Comparison of ENCODE assay signal across 14 cellular contexts in genomic region chr1:3551290-3551678, GRCh38.
"Had no signal": no experiment of that assay in that cellular context is flagged by ENCODE, and none has a peak within 500 bp of the region (broad histone marks: within the 10 kb centered on the region; RNA-seq: fewer than 3 reads in every experiment).

No MANE protein-coding gene starts in this region.

- H3K9me3 Mint-ChIP-seq: central memory CD8-positive, alpha-beta T cell; naive B cell; nephron had no signal

- H3K27me3 ChIP-seq: hepatocyte, transverse colon had no signal

- H3K36me3 ChIP-seq: esophagus squamous epithelium, transverse colon had no signal

- H3K27ac Mint-ChIP-seq: naive B cell, nephron had no signal

- H3K79me2 ChIP-seq: hepatocyte had no signal

- H3K9me3 ChIP-seq: esophagus squamous epithelium, transverse colon had no signal

- H2AFZ ChIP-seq: hepatocyte had no signal

- H3K36me3 Mint-ChIP-seq: naive B cell had no signal

- H3K27me3 Mint-ChIP-seq: central memory CD8-positive, alpha-beta T cell; naive B cell had no signal

- H3K4me3 ChIP-seq: esophagus squamous epithelium, hepatocyte, lung, smooth muscle cell, transverse colon had no signal

- DNase-seq: esophagus squamous epithelium; foreskin keratinocyte; left colon; left ventricle myocardium superior; mesenchymal stem cell; naive B cell; stimulated activated CD4-positive, alpha-beta T cell treated with anti-CD3 and anti-CD28 coated beads, Interleukin-2, amount 100 ng/mL, for 48 hours; stimulated activated naive CD8-positive, alpha-beta T cell treated with anti-CD3 and anti-CD28 coated beads, Interleukin-15, Interleukin-2, amounts not matched to agents 100 U/mL and 50 U/mL, for 24 hours; transverse colon had no signal

- H3K4me1 ChIP-seq: foreskin keratinocyte had no signal

- H3K4me3 Mint-ChIP-seq: central memory CD8-positive, alpha-beta T cell; naive B cell; nephron had no signal

- H3K4me1 Mint-ChIP-seq: central memory CD8-positive, alpha-beta T cell; naive B cell had no signal

- H3K4me2 ChIP-seq: hepatocyte, smooth muscle cell had no signal

- H3K27ac ChIP-seq: esophagus squamous epithelium, foreskin keratinocyte, hepatocyte, transverse colon had no signal
